In genomic region chr4:28386776-28387175, GRCh38 we compare ENCODE assay signal across 28 cellular contexts.
"Had no signal": no experiment of that assay in that cellular context is flagged by ENCODE, and none has a peak within 500 bp of the region (broad histone marks: within the 10 kb centered on the region; RNA-seq: fewer than 3 reads in every experiment).

No MANE protein-coding gene starts in this region.

- H3K9me3 Mint-ChIP-seq: brain had no signal

- H3K36me3 ChIP-seq: adrenal gland had no signal

- H3K4me1 ChIP-seq: adrenal gland had no signal

- H3K4me3 Mint-ChIP-seq: activated B cell treated with CpG ODN at 0.5 μM for 24 hours; activated CD4-positive, alpha-beta memory T cell treated with anti-CD3 and anti-CD28 coated beads for 36 hours; activated naive CD4-positive, alpha-beta T cell treated with anti-CD3 and anti-CD28 coated beads for 36 hours; activated T-cell treated with anti-CD3 and anti-CD28 coated beads, Interleukin-2, amount 50 U/mL, for 4 hours; activated T-helper 1 cell treated with anti-CD3 and anti-CD28 coated beads, Interleukin-12 subunit alpha, Interleukin-12 subunit beta, Interleukin-2, Interleukin-4 antibody, amounts not matched to agents 30 ng/mL and 10 ng/mL and 1 ng/mL, durations not matched to agents 14 hours and 24 hours and 36 hours; brain had no signal

- H3K4me3 ChIP-seq: adrenal gland had no signal

- DNase-seq: activated B cell treated with CpG ODN at 0.5 μM for 24 hours; activated CD4-positive, alpha-beta memory T cell treated with anti-CD3 and anti-CD28 coated beads for 36 hours; activated CD4-positive, alpha-beta T cell treated with anti-CD3 and anti-CD28 coated beads for 4 hours; activated CD4-positive, alpha-beta T cell treated with anti-CD3 and anti-CD28 coated beads, Interleukin-2, amount 50 U/mL, for 1 hour; activated CD4-positive, CD25-positive, alpha-beta regulatory T cell treated with anti-CD3 and anti-CD28 coated beads, Interleukin-2, amount 50 U/mL, for 72 hours; activated CD8-positive, alpha-beta memory T cell treated with anti-CD3 and anti-CD28 coated beads, Interleukin-2, amount 50 U/mL, for 4 hours; activated gamma-delta T cell treated with Interleukin-2 at 50 U/mL for 16 hours; activated naive CD4-positive, alpha-beta T cell treated with anti-CD3 and anti-CD28 coated beads for 36 hours; activated T-cell treated with anti-CD3 and anti-CD28 coated beads for 4 hours; activated T-cell treated with anti-CD3 and anti-CD28 coated beads, Interleukin-2, amount 50 U/mL, for 4 hours; adrenal gland; anterior cingulate cortex; caudate nucleus; cerebellar nuclear complex; cortex of kidney; NCI-H1092 treated with DMSO at 0.1 percent for 48 hours; NCI-H1417; NCI-H1694; NCI-H2029; NCI-H345; NCI-H524 treated with DMSO at 0.1 percent for 48 hours; SHP77 had no signal

- H3K27me3 Mint-ChIP-seq: activated B cell treated with CpG ODN at 0.5 μM for 24 hours; activated CD4-positive, alpha-beta memory T cell treated with anti-CD3 and anti-CD28 coated beads for 36 hours; brain had no signal

- H3K27ac Mint-ChIP-seq: activated B cell treated with CpG ODN at 0.5 μM for 24 hours; activated CD4-positive, alpha-beta memory T cell treated with anti-CD3 and anti-CD28 coated beads for 36 hours; activated naive CD4-positive, alpha-beta T cell treated with anti-CD3 and anti-CD28 coated beads for 36 hours; activated naive CD4-positive, alpha-beta T cell treated with anti-CD3 and anti-CD28 coated beads, Interleukin-2, amount 50 U/mL, for 72 hours; activated T-helper 1 cell treated with anti-CD3 and anti-CD28 coated beads, Interleukin-12 subunit alpha, Interleukin-12 subunit beta, Interleukin-2, Interleukin-4 antibody, amounts not matched to agents 30 ng/mL and 10 ng/mL and 1 ng/mL, durations not matched to agents 14 hours and 24 hours and 36 hours; brain had no signal

- ATAC-seq: activated naive CD4-positive, alpha-beta T cell treated with anti-CD3 and anti-CD28 coated beads, Interleukin-2, amount 50 U/mL, for 72 hours; activated T-cell treated with anti-CD3 and anti-CD28 coated beads, Interleukin-2, amount 50 U/mL, for 4 hours; Panc1; SK-N-SH treated with all-trans-retinoic acid at 6 μM for 48 hours had no signal

- H3K27me3 ChIP-seq: adrenal gland had no signal

- H3K27ac ChIP-seq: adrenal gland, VCaP had no signal

- H3K4me1 Mint-ChIP-seq: activated B cell treated with CpG ODN at 0.5 μM for 24 hours had no signal

- H3K9me3 ChIP-seq: adrenal gland had no signal

- H3K36me3 Mint-ChIP-seq: activated CD4-positive, alpha-beta memory T cell treated with anti-CD3 and anti-CD28 coated beads for 36 hours; brain had no signal
